1 cellular context compared by ENCODE assay signal in genomic region chr5:124537136-124537919, GRCh38.
TF ChIP-seq lines count a peak whose summit lies in the region.

No MANE protein-coding gene starts in this region.

TF ChIP-seq in HepG2, 621 proteins besides CTCF, POLR2A, EP300 and RAD21 (continued from another document):
- TF ChIP-seq ARID5B (CRISPR knock-in tag; IDR thresholded peaks at IDR 0.05) (0 out of 2 replicates have a peak, but pooled peaks have one; percentile 34), CREM (IDR thresholded peaks at IDR 0.05) (no peak), CREM (CRISPR knock-in tag; IDR thresholded peaks at IDR 0.05) (no peak), SOX5 (CRISPR knock-in tag; IDR thresholded peaks at IDR 0.05; ENCODE audit: borderline replicate concordance) (peak; percentile 15; the same call in 1 of the 2 replicates), ATF7 (IDR thresholded peaks at IDR 0.05) (no peak), ATF7 (CRISPR knock-in tag; IDR thresholded peaks at IDR 0.05) (no peak), ELF3 (CRISPR knock-in tag; IDR thresholded peaks at IDR 0.05) (0 out of 2 replicates have a peak, but pooled peaks have one; percentile 22), ZSCAN20 (CRISPR knock-in tag; IDR thresholded peaks at IDR 0.05; ENCODE audit: borderline replicate concordance) (no peak), BHLHE40 (IDR thresholded peaks at IDR 0.05; ENCODE audit: low read length) (no peak), HNF4G (IDR thresholded peaks at IDR 0.05; ENCODE audit: borderline replicate concordance, low read depth, low read length) (no peak), HNF4G (CRISPR knock-in tag; IDR thresholded peaks at IDR 0.05; ENCODE audit: borderline replicate concordance, low read depth) (no peak), ETV5 (CRISPR knock-in tag; IDR thresholded peaks at IDR 0.05; ENCODE audit: borderline replicate concordance) (peak; percentile 54; the same call in 1 of the 2 replicates), ZNF274 (CRISPR knock-in tag; IDR thresholded peaks at IDR 0.05) (no peak), HOXA9 (CRISPR knock-in tag; IDR thresholded peaks at IDR 0.05; ENCODE audit: borderline replicate concordance) (no peak), TCF7 (IDR thresholded peaks at IDR 0.05; ENCODE audit: low read depth) (peak; percentile 25; the same call in 1 of the 2 replicates), ZNF580 (CRISPR knock-in tag; IDR thresholded peaks at IDR 0.05; ENCODE audit: borderline replicate concordance, low read depth) (no peak), MAFK (conservative IDR thresholded peaks at IDR 0.05 in 1 of 2, IDR thresholded peaks at IDR 0.05 in 1 of 2; ENCODE audit: low read length in 2 of 2) (peak; percentile 91 to 97)
TF ChIP-seq in HepG2: peak in this region for 8.
